In the genomic region with DNA sequence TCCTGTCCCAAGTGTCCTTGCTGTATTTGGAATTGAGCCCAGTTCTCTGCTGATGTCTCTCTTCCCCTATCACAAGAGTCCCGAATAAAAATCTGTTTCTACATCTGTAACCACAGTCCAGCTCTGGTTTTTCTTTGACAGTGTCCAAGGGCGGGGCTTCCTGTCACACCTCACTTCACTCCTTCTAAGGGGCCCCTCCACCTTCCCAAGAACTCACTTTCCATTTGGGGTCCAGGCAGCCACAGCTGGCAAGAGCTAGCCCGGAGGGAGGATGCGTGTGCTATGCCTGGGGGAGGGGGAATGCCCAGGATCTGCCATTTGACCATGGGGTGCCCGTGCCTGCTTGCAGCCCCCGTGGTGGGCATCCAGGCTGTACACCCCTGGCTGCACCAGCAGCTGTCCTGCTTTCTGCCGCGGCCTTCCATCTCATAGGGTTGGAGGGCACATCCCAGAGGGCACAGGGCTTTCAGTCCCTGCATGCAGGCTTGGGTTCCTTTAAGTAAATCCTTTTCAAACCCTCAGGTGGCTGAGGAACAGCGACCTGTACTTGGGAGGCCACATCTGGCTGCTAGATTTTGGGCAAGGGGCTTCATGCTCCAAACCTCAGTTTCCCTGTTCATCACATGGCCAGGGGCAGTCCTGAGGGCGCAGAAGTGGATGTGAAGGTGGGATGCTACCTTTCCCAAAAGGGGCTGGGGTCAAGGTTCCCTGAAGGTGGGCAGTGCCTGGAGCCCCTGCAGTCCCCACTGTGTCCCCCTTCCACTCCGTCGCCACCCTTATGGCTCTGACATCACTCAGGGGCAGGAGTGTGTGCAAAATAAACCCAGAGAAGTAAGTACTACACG, we compare ENCODE assay signal across 9 cellular contexts. TPM values are rescaled to one million over a fixed set of nuclear protein-coding genes. Genes with fewer than 3 reads are reported as not detected.
DNase-seq lines count a peak whose midpoint lies in the region; ATAC-seq and TF ChIP-seq lines count a peak whose summit lies in the region.
"Had no signal": no experiment of that assay in that cellular context is flagged by ENCODE, and none has a peak within 500 bp of the region (broad histone marks: within the 10 kb centered on the region; RNA-seq: fewer than 3 reads in every experiment).

No MANE protein-coding gene starts in this region.

- intact Hi-C loops in gastrocnemius medialis (cut with DNase I; ENCODE audit: low total_unique reads), result loop anchor here (2.0 to 10.0 kb wide), 3 partner anchors 219 to 1071 kb away; partner anchors contain the start of genes FAM120AOS and ZNF484

- H3K4me3 Mint-ChIP-seq in T-cell (peak overlapping the region; percentile 74 to 90 (median 84)), glutamatergic neuron (ENCODE audit: unreplicated experiment) (no peak overlapping the region)

- no peaks in the 10 kb centered on the region for H3K36me3 ChIP-seq in gastrocnemius medialis

- CTCF ChIA-PET in T-cell (lab: Charles Lee), result interaction anchor here in 1 of 2 donors (0.6 kb wide), 1 partner anchor 355 kb away, joined by 3 read pairs; no protein-coding TSS in a partner anchor

- H3K27me3 ChIP-seq in gastrocnemius medialis, result no peaks in the 10 kb centered on the region

- H3K9me3 Mint-ChIP-seq in T-cell, result peaks cover 0 to 7% (median 4%) of the 10 kb centered on the region in 3 donors
- H3K9me3 Mint-ChIP-seq in glutamatergic neuron (ENCODE audit: unreplicated experiment), result peaks cover 8% of the 10 kb centered on the region

- H3K27ac ChIP-seq in gastrocnemius medialis, result peak overlapping the region; percentile 83 to 100 (median 96)

- TF ChIP-seq POLR2A in GM15510 (IDR thresholded peaks at IDR 0.05; ENCODE audit: borderline replicate concordance, extremely low read depth, insufficient read length) (peak; percentile 36), gastrocnemius medialis (IDR thresholded peaks at IDR 0.05) (no peak)

- H3K4me3 ChIP-seq in gastrocnemius medialis, result no peak overlapping the region

- no peaks in the 10 kb centered on the region for H3K9me3 ChIP-seq in gastrocnemius medialis

- H3K4me1 Mint-ChIP-seq in T-cell (peaks cover 69 to 76% (median 70%) of the 10 kb centered on the region in 3 donors), glutamatergic neuron (ENCODE audit: low read depth, unreplicated experiment) (peaks cover 5% of the 10 kb centered on the region)

- TF ChIP-seq CTCF in glutamatergic neuron (IDR thresholded peaks at IDR 0.05; ENCODE audit: partially characterized antibody, unreplicated experiment) (no peak), gastrocnemius medialis (IDR thresholded peaks at IDR 0.05 in 4 of 5, conservative IDR thresholded peaks at IDR 0.05 in 1 of 5) (no peak)

- H3K4me1 ChIP-seq in gastrocnemius medialis, result peaks cover 24 to 30% of the 10 kb centered on the region in 2 donors

- peak overlapping the region; percentile 96 for H3K27ac Mint-ChIP-seq in T-cell
- H3K27ac Mint-ChIP-seq in glutamatergic neuron (ENCODE audit: unreplicated experiment), result no peak overlapping the region

- in situ Hi-C loops in gastrocnemius medialis (cut with MboI; ENCODE audit: low sequenced_read_pairs in 4 of 4), result no loop called here

- H3K36me3 Mint-ChIP-seq in T-cell (peaks cover 21% of the 10 kb centered on the region), glutamatergic neuron (ENCODE audit: unreplicated experiment) (no peaks in the 10 kb centered on the region)

- ATAC-seq in T-cell (replicated peaks in 1 of 4), result no peak
- ATAC-seq in gastrocnemius medialis, result no peak

- DNase-seq in T-cell (no peak), glutamatergic neuron (peak; percentile 17), gastrocnemius medialis (peak in 1 of 2 donors; percentile 17), UCSD-AML1 (lab: John Stamatoyannopoulos, UW; ENCODE audit: unreplicated experiment) (no peak), COLO668 (lab: John Stamatoyannopoulos, UW; ENCODE audit: unreplicated experiment) (no peak), NCI-H1092 (lab: John Stamatoyannopoulos, UW) (no peak), COR-L47 (lab: John Stamatoyannopoulos, UW) (no peak)

- H3K27me3 Mint-ChIP-seq in T-cell (no peaks in the 10 kb centered on the region), glutamatergic neuron (ENCODE audit: unreplicated experiment) (peaks cover 2% of the 10 kb centered on the region)

- POLR2A ChIA-PET in T-cell (lab: Charles Lee), result no interaction called here

RNA-seq across cellular contexts. Expression of gene CARD19, which starts 2.3 kb away (rescaled TPM):
- total RNA-seq in T-cell (10 to 100 TPM; 39.7 to 98.5 (median 72.8) TPM), glutamatergic neuron (ENCODE audit: unreplicated experiment) (55.8 TPM), gastrocnemius medialis (10 to 100 TPM; 49.6 to 82.4 (median 70.9) TPM)

RNA-seq across cellular contexts. Expression of gene SUSD3, which starts 35.2 kb away (rescaled TPM):
- total RNA-seq in T-cell (10 to 100 TPM; 39.6 to 79.2 (median 71.2) TPM), glutamatergic neuron (ENCODE audit: unreplicated experiment) (not detected), gastrocnemius medialis (under 1 TPM in 2 of 4 donors, not detected in 2; 0.51 to 0.61 TPM)
- total RNA-seq: myocyte had no signal

RNA-seq across cellular contexts. Expression of gene NINJ1, which starts 40.4 kb away (rescaled TPM):
- 100 to 1,000 TPM in 1 of 5 donors, 10 to 100 TPM in 4; 29.2 to 110 (median 32.0) TPM for total RNA-seq in T-cell
- total RNA-seq in glutamatergic neuron (ENCODE audit: unreplicated experiment), result 29.4 TPM
- total RNA-seq in gastrocnemius medialis, result 10 to 100 TPM; 28.5 to 58.5 (median 45.7) TPM

Comparison
In these comparisons a context has a peak if more than half of its experiments do, and no peak if none do; other contexts are left out.
1. RNA of gene SUSD3, which starts 35.2 kb away (total RNA-seq): 39.6 to 79.2 TPM in T-cell; 0.51 to 0.61 TPM in gastrocnemius medialis and not detected in glutamatergic neuron (single experiment); every median in the first group is over 10 times any median in the second.